Comparison of ENCODE assay signal across 8 cellular contexts in genomic region chr11:62593434-62594044, GRCh38. TPM values are rescaled to one million over a fixed set of nuclear protein-coding genes. Genes with fewer than 3 reads are reported as not detected.
DNase-seq lines count a peak whose midpoint lies in the region; ATAC-seq and TF ChIP-seq lines count a peak whose summit lies in the region.

No MANE protein-coding gene starts in this region.

- H2AFZ ChIP-seq in KMS-11 (ENCODE audit: low read depth): no peak overlapping the region

- peaks cover 39% of the 10 kb centered on the region for H3K4me1 ChIP-seq in KMS-11 (ENCODE audit: low read depth, poor library complexity, severe bottlenecking)

- H3K4me3 Mint-ChIP-seq in activated naive CD4-positive, alpha-beta T cell treated with anti-CD3 and anti-CD28 coated beads, Interleukin-2, amount 50 U/mL, for 24 hours: peak overlapping the region; percentile 76

- H3K36me3 Mint-ChIP-seq in activated naive CD4-positive, alpha-beta T cell treated with anti-CD3 and anti-CD28 coated beads, Interleukin-2, amount 50 U/mL, for 24 hours: peaks cover 19% of the 10 kb centered on the region

- H3K4me3 ChIP-seq in KMS-11 (IDR thresholded peaks at IDR 0.05; ENCODE audit: insufficient read depth, low read depth, low read length): no peak overlapping the region

- no peak overlapping the region; the same call in 1 of the 2 replicates for H3K4me2 ChIP-seq in KMS-11

- H3K27ac ChIP-seq in KMS-11: no peak overlapping the region

- TF ChIP-seq CTCF in KMS-11 (conservative IDR thresholded peaks at IDR 0.05; ENCODE audit: low read depth, low read length): peak; percentile 69

- peaks cover 64% of the 10 kb centered on the region for H3K4me1 Mint-ChIP-seq in activated naive CD4-positive, alpha-beta T cell treated with anti-CD3 and anti-CD28 coated beads, Interleukin-2, amount 50 U/mL, for 24 hours

- H3K27ac Mint-ChIP-seq in activated naive CD4-positive, alpha-beta T cell treated with anti-CD3 and anti-CD28 coated beads, Interleukin-2, amount 50 U/mL, for 24 hours: peak overlapping the region; percentile 97

- H4K20me1 ChIP-seq in KMS-11 (ENCODE audit: insufficient read depth): no peaks in the 10 kb centered on the region

- intact Hi-C loops in cardiac septum (cut with DNase I): no loop called here

- peak; percentile 87 for DNase-seq in DMS 273 (lab: John Stamatoyannopoulos, UW; ENCODE audit: unreplicated experiment)
- DNase-seq in SK-MEL-5 (ENCODE audit: low read depth, low spot score): peak; percentile 81
- DNase-seq in cardiac septum (ENCODE audit: low spot score): peak; percentile 83
- peak; percentile 73 for DNase-seq in putamen (ENCODE audit: low spot score)
- DNase-seq in cortex of kidney (lab: John Stamatoyannopoulos, UW): no peak

- H3K27me3 Mint-ChIP-seq in activated naive CD4-positive, alpha-beta T cell treated with anti-CD3 and anti-CD28 coated beads, Interleukin-2, amount 50 U/mL, for 24 hours: no peaks in the 10 kb centered on the region

- no peaks in the 10 kb centered on the region for H3K27me3 ChIP-seq in KMS-11 (ENCODE audit: insufficient read depth, low read depth)

- in situ Hi-C loops in SK-MEL-5 (cut with HindIII; ENCODE audit: low pct_unique_long_range_greater_than_20kb, low sequenced_read_pairs): no loop called here

- no peak for ATAC-seq in HG02678 (IDR thresholded peaks at IDR 0.05; ENCODE audit: unreplicated experiment)

- no peak overlapping the region for H3K9ac ChIP-seq in KMS-11

- peaks cover 14% of the 10 kb centered on the region; the same call in 1 of the 2 replicates for H3K36me3 ChIP-seq in KMS-11 (ENCODE audit: insufficient read depth)

- H3K9me3 Mint-ChIP-seq in activated naive CD4-positive, alpha-beta T cell treated with anti-CD3 and anti-CD28 coated beads, Interleukin-2, amount 50 U/mL, for 24 hours: no peaks in the 10 kb centered on the region

- peaks cover 34% of the 10 kb centered on the region for H3K79me2 ChIP-seq in KMS-11 (ENCODE audit: insufficient read depth, low read depth)

RNA-seq across cellular contexts. Expression of gene TUT1, which starts 2.2 kb away (rescaled TPM):
- total RNA-seq in SK-MEL-5 (2014; rRNA removed; shearing (Covaris generic)): 6.0 and 7.3 TPM in 2 replicates
- 14.4 and 20.9 TPM in 2 replicates for polyA plus RNA-seq in SK-MEL-5 (2015; cell fraction: cytosol; rRNA removed)
- polyA plus RNA-seq in SK-MEL-5 (2015; cell fraction: nucleus; rRNA removed): 34.1 and 57.2 TPM in 2 replicates
- total RNA-seq in cardiac septum: 11.7 TPM

RNA-seq across cellular contexts. Expression of gene MTA2, which starts 8.1 kb away (rescaled TPM):
- total RNA-seq in SK-MEL-5 (2014; rRNA removed; shearing (Covaris generic)): 55.4 and 56.3 TPM in 2 replicates
- polyA plus RNA-seq in SK-MEL-5 (2015; cell fraction: cytosol; rRNA removed): 39.2 and 51.2 TPM in 2 replicates
- 173 and 183 TPM in 2 replicates for polyA plus RNA-seq in SK-MEL-5 (2015; cell fraction: nucleus; rRNA removed)
- 36.8 TPM for total RNA-seq in cardiac septum

RNA-seq across cellular contexts. Expression of gene EML3, which starts 19.0 kb away (rescaled TPM):
- total RNA-seq in SK-MEL-5 (2014; rRNA removed; shearing (Covaris generic)): 9.1 and 9.7 TPM in 2 replicates
- polyA plus RNA-seq in SK-MEL-5 (2015; cell fraction: cytosol; rRNA removed): 23.8 and 25.9 TPM in 2 replicates
- polyA plus RNA-seq in SK-MEL-5 (2015; cell fraction: nucleus; rRNA removed): 192 and 209 TPM in 2 replicates
- total RNA-seq in cardiac septum: 29.6 TPM

RNA-seq across cellular contexts. Expression of gene ROM1, which starts 19.5 kb away (rescaled TPM):
- total RNA-seq in SK-MEL-5 (2014; rRNA removed; shearing (Covaris generic)): 0.79 and 1.2 TPM in 2 replicates
- polyA plus RNA-seq in SK-MEL-5 (2015; cell fraction: cytosol; rRNA removed): 0.76 and 2.0 TPM in 2 replicates
- 1.7 and 5.0 TPM in 2 replicates for polyA plus RNA-seq in SK-MEL-5 (2015; cell fraction: nucleus; rRNA removed)
- total RNA-seq in cardiac septum: 6.0 TPM

RNA-seq across cellular contexts. Expression of gene EEF1G, which starts 19.8 kb away (rescaled TPM):
- 1,631 and 1,643 TPM in 2 replicates for total RNA-seq in SK-MEL-5 (2014; rRNA removed; shearing (Covaris generic))
- polyA plus RNA-seq in SK-MEL-5 (2015; cell fraction: cytosol; rRNA removed): 1,536 and 1,592 TPM in 2 replicates
- polyA plus RNA-seq in SK-MEL-5 (2015; cell fraction: nucleus; rRNA removed): 237 and 258 TPM in 2 replicates
- total RNA-seq in cardiac septum: 735 TPM
